ENCODE assay signal across 35 cellular contexts in the genomic region with DNA sequence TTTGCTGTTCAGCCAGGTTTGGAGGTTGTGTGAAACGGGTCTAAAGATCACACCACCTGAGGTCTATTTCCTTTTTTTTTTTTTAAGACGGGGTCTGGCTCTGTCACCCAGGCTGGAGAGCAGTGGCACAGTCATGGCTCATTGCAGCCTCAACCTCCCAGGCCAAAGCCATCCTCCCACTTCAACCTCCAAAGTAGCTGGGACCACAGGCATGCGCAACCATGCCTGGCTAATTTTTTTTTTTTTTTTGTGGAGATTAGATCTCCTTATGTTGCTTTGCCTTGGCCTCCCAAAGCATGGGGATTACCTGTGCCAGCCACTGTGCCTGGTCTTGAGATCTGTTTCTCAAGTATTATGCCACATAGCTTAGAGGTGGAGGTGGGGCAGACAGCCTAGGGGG.
"Had no signal": no experiment of that assay in that cellular context is flagged by ENCODE, and none has a peak within 500 bp of the region (broad histone marks: within the 10 kb centered on the region; RNA-seq: fewer than 3 reads in every experiment).

No MANE protein-coding gene starts in this region.

- ATAC-seq: activated CD4-positive, alpha-beta T cell treated with anti-CD3 and anti-CD28 coated beads for 36 hours; activated CD8-positive, alpha-beta memory T cell treated with anti-CD3 and anti-CD28 coated beads, Interleukin-2, amount 10 ng/mL, durations not matched to agents 7 days and 5 days; activated CD8-positive, alpha-beta T cell treated with anti-CD3 and anti-CD28 coated beads, Interleukin-2, amount 10 ng/mL, durations not matched to agents 7 days and 5 days; activated naive CD4-positive, alpha-beta T cell treated with anti-CD3 and anti-CD28 coated beads, Interleukin-2, amount 50 U/mL, for 72 hours had no signal

- H3K4me3 ChIP-seq: adrenal gland, ascending aorta, cardiac muscle cell had no signal

- H3K27ac Mint-ChIP-seq: activated B cell treated with CpG ODN at 0.5 μM for 24 hours; activated CD4-positive, alpha-beta memory T cell treated with anti-CD3 and anti-CD28 coated beads, Interleukin-2, amount 10 ng/mL, durations not matched to agents 7 days and 5 days; activated CD4-positive, alpha-beta T cell treated with anti-CD3 and anti-CD28 coated beads for 36 hours; activated CD4-positive, alpha-beta T cell treated with anti-CD3 and anti-CD28 coated beads, Interleukin-2, amount 10 ng/mL, durations not matched to agents 7 days and 5 days; activated CD8-positive, alpha-beta memory T cell treated with anti-CD3 and anti-CD28 coated beads, Interleukin-2, amount 10 ng/mL, durations not matched to agents 7 days and 5 days; activated CD8-positive, alpha-beta T cell treated with anti-CD3 and anti-CD28 coated beads, Interleukin-2, amount 10 ng/mL, durations not matched to agents 7 days and 5 days; activated naive CD4-positive, alpha-beta T cell treated with anti-CD3 and anti-CD28 coated beads for 36 hours; activated naive CD4-positive, alpha-beta T cell treated with anti-CD3 and anti-CD28 coated beads, Interleukin-2, amount 50 U/mL, for 72 hours; activated naive CD8-positive, alpha-beta T cell treated with anti-CD3 and anti-CD28 coated beads for 36 hours; activated T-cell treated with anti-CD3 and anti-CD28 coated beads, Interleukin-2, amount 50 U/mL, for 24 hours; activated T-helper 2 cell treated with anti-CD3 and anti-CD28 coated beads, Interferon-gamma antibody, Interleukin-2, Interleukin-4, amounts not matched to agents 10 μg/mL and 5 μg/mL and 100 μg/mL, durations not matched to agents 14 hours and 24 hours and 36 hours; T-helper 1 cell treated with Interleukin-12 subunit alpha and Interleukin-12 subunit beta and Interleukin-4 antibody, amounts not matched to agents 30 μg/mL and 1 μg/mL, for 36 hours; T-helper 2 cell treated with Interferon-gamma antibody and Interleukin-4, amounts not matched to agents 5 μg/mL and 100 μg/mL, for 36 hours had no signal

- H3K36me3 Mint-ChIP-seq: activated CD8-positive, alpha-beta memory T cell treated with anti-CD3 and anti-CD28 coated beads, Interleukin-2, amount 10 ng/mL, durations not matched to agents 7 days and 5 days; activated naive CD4-positive, alpha-beta T cell treated with anti-CD3 and anti-CD28 coated beads, Interleukin-2, amount 50 U/mL, for 72 hours; activated naive CD8-positive, alpha-beta T cell treated with anti-CD3 and anti-CD28 coated beads for 36 hours; brain had no signal

- H3K9me3 ChIP-seq: adrenal gland, ascending aorta had no signal

- H3K27me3 Mint-ChIP-seq: activated B cell treated with CpG ODN at 0.5 μM for 24 hours, brain had no signal

- H3K27ac ChIP-seq: adrenal gland, ascending aorta, cardiac muscle cell had no signal

- H3K4me1 Mint-ChIP-seq: activated B cell treated with CpG ODN at 0.5 μM for 24 hours; activated CD4-positive, alpha-beta memory T cell treated with anti-CD3 and anti-CD28 coated beads, Interleukin-2, amount 10 ng/mL, durations not matched to agents 7 days and 5 days; activated CD4-positive, alpha-beta T cell treated with anti-CD3 and anti-CD28 coated beads for 36 hours; activated CD4-positive, alpha-beta T cell treated with anti-CD3 and anti-CD28 coated beads, Interleukin-2, amount 10 ng/mL, durations not matched to agents 7 days and 5 days; activated CD8-positive, alpha-beta memory T cell treated with anti-CD3 and anti-CD28 coated beads, Interleukin-2, amount 10 ng/mL, durations not matched to agents 7 days and 5 days; activated naive CD8-positive, alpha-beta T cell treated with anti-CD3 and anti-CD28 coated beads for 36 hours; central memory CD8-positive, alpha-beta T cell had no signal

- H3K9me3 Mint-ChIP-seq: activated B cell treated with CpG ODN at 0.5 μM for 24 hours; activated CD4-positive, alpha-beta memory T cell treated with anti-CD3 and anti-CD28 coated beads, Interleukin-2, amount 10 ng/mL, durations not matched to agents 7 days and 5 days; activated CD4-positive, alpha-beta T cell treated with anti-CD3 and anti-CD28 coated beads, Interleukin-2, amount 10 ng/mL, durations not matched to agents 7 days and 5 days; activated naive CD4-positive, alpha-beta T cell treated with anti-CD3 and anti-CD28 coated beads for 36 hours; activated naive CD4-positive, alpha-beta T cell treated with anti-CD3 and anti-CD28 coated beads, Interleukin-2, amount 50 U/mL, for 72 hours; activated naive CD8-positive, alpha-beta T cell treated with anti-CD3 and anti-CD28 coated beads for 36 hours; activated T-cell treated with anti-CD3 and anti-CD28 coated beads, Interleukin-2, amount 50 U/mL, for 24 hours; activated T-helper 2 cell treated with anti-CD3 and anti-CD28 coated beads, Interferon-gamma antibody, Interleukin-2, Interleukin-4, amounts not matched to agents 10 μg/mL and 5 μg/mL and 100 μg/mL, durations not matched to agents 14 hours and 24 hours and 36 hours; central memory CD8-positive, alpha-beta T cell; T-helper 1 cell treated with Interleukin-12 subunit alpha and Interleukin-12 subunit beta and Interleukin-4 antibody, amounts not matched to agents 30 μg/mL and 1 μg/mL, for 36 hours; T-helper 2 cell treated with Interferon-gamma antibody and Interleukin-4, amounts not matched to agents 5 μg/mL and 100 μg/mL, for 36 hours had no signal

- H3K4me3 Mint-ChIP-seq: activated B cell treated with CpG ODN at 0.5 μM for 24 hours; activated CD4-positive, alpha-beta memory T cell treated with anti-CD3 and anti-CD28 coated beads, Interleukin-2, amount 10 ng/mL, durations not matched to agents 7 days and 5 days; activated CD4-positive, alpha-beta T cell treated with anti-CD3 and anti-CD28 coated beads for 36 hours; activated CD4-positive, alpha-beta T cell treated with anti-CD3 and anti-CD28 coated beads, Interleukin-2, amount 10 ng/mL, durations not matched to agents 7 days and 5 days; activated CD8-positive, alpha-beta memory T cell treated with anti-CD3 and anti-CD28 coated beads, Interleukin-2, amount 10 ng/mL, durations not matched to agents 7 days and 5 days; activated CD8-positive, alpha-beta T cell treated with anti-CD3 and anti-CD28 coated beads, Interleukin-2, amount 10 ng/mL, durations not matched to agents 7 days and 5 days; activated naive CD4-positive, alpha-beta T cell treated with anti-CD3 and anti-CD28 coated beads for 36 hours; activated naive CD8-positive, alpha-beta T cell treated with anti-CD3 and anti-CD28 coated beads for 36 hours; activated T-cell treated with anti-CD3 and anti-CD28 coated beads, Interleukin-2, amount 50 U/mL, for 24 hours; brain; central memory CD8-positive, alpha-beta T cell; T-helper 1 cell treated with Interleukin-12 subunit alpha and Interleukin-12 subunit beta and Interleukin-4 antibody, amounts not matched to agents 30 μg/mL and 1 μg/mL, for 36 hours; T-helper 2 cell treated with Interferon-gamma antibody and Interleukin-4, amounts not matched to agents 5 μg/mL and 100 μg/mL, for 36 hours had no signal

- H3K4me1 ChIP-seq: adrenal gland, ascending aorta had no signal

- DNase-seq: activated B cell treated with CpG ODN at 0.5 μM for 24 hours; activated CD4-positive, alpha-beta memory T cell treated with anti-CD3 and anti-CD28 coated beads, Interleukin-2, amount 10 ng/mL, durations not matched to agents 7 days and 5 days; activated CD4-positive, alpha-beta T cell treated with anti-CD3 and anti-CD28 coated beads for 36 hours; activated CD4-positive, alpha-beta T cell treated with anti-CD3 and anti-CD28 coated beads for 48 hours; activated CD4-positive, alpha-beta T cell treated with anti-CD3 and anti-CD28 coated beads, Interleukin-2, amount 10 ng/mL, durations not matched to agents 7 days and 5 days; activated CD4-positive, alpha-beta T cell treated with anti-CD3 and anti-CD28 coated beads, Interleukin-2, amount 50 U/mL, for 48 hours; activated CD4-positive, CD25-positive, alpha-beta regulatory T cell treated with anti-CD3 and anti-CD28 coated beads, Interleukin-2, amount 50 U/mL, for 72 hours; activated CD8-positive, alpha-beta memory T cell treated with anti-CD3 and anti-CD28 coated beads for 24 hours; activated CD8-positive, alpha-beta memory T cell treated with anti-CD3 and anti-CD28 coated beads, Interleukin-2, amount 10 ng/mL, durations not matched to agents 7 days and 5 days; activated CD8-positive, alpha-beta memory T cell treated with anti-CD3 and anti-CD28 coated beads, Interleukin-2, amount 50 U/mL, for 48 hours; activated CD8-positive, alpha-beta T cell treated with anti-CD3 and anti-CD28 coated beads, Interleukin-2, amount 10 ng/mL, durations not matched to agents 7 days and 5 days; activated effector memory CD4-positive, alpha-beta T cell treated with Interleukin-2 at 50 U/mL for 16 hours; activated gamma-delta T cell; activated naive CD4-positive, alpha-beta T cell; activated naive CD4-positive, alpha-beta T cell treated with anti-CD3 and anti-CD28 coated beads for 36 hours; activated naive CD4-positive, alpha-beta T cell treated with anti-CD3 and anti-CD28 coated beads, Interleukin-2, amount 50 U/mL, for 16 hours; activated naive CD8-positive, alpha-beta T cell treated with anti-CD3 and anti-CD28 coated beads for 36 hours; activated T-cell treated with anti-CD3 and anti-CD28 coated beads, Interleukin-2, amount 50 U/mL, for 24 hours; activated T-cell treated with anti-CD3 and anti-CD28 coated beads, Interleukin-2, amount 50 U/mL, for 48 hours; adrenal gland; amygdala; anterior cingulate cortex; caudate nucleus; cerebellar nuclear complex; T-helper 1 cell; T-helper 2 cell; T-helper 9 cell had no signal

- H3K27me3 ChIP-seq: adrenal gland, ascending aorta, cardiac muscle cell had no signal

- H3K36me3 ChIP-seq: adrenal gland, ascending aorta, cardiac muscle cell had no signal
